ENCODE assay signal across 15 cellular contexts in genomic region chr10:28410420-28411135, GRCh38.
DNase-seq lines count a peak whose midpoint lies in the region; ATAC-seq, FAIRE-seq and TF ChIP-seq lines count a peak whose summit lies in the region.
"Had no signal": no experiment of that assay in that cellular context is flagged by ENCODE, and none has a peak within 500 bp of the region (broad histone marks: within the 10 kb centered on the region; RNA-seq: fewer than 3 reads in every experiment).

No MANE protein-coding gene starts in this region.

- intact Hi-C loops in K562 (cut with micrococcal nuclease): no loop called here
- intact Hi-C loops in breast epithelium (cut with DNase I; ENCODE audit: low total_unique reads): no loop called here

- no peak overlapping the region for H4K8ac ChIP-seq in mesendoderm (ENCODE audit: low read depth, low read length)

- no peaks in the 10 kb centered on the region for H3K79me1 ChIP-seq in mesendoderm (ENCODE audit: low read length)

- H3K27ac ChIP-seq in K562 (ENCODE audit: extremely low read depth, low read depth, low read length) (no peak overlapping the region), mesendoderm (ENCODE audit: low read depth, low read length) (no peak overlapping the region), breast epithelium (no peak overlapping the region)
- H3K27ac ChIP-seq: prostate gland, testis had no signal

- H3K27me3 ChIP-seq in K562 (ENCODE audit: control insufficient read depth in 2 of 2, insufficient read depth in 2 of 2, low read length in 2 of 2): peaks cover 3 to 8% of the 10 kb centered on the region in 2 experiments; a peak in 4 of 5 replicates
- no peaks in the 10 kb centered on the region for H3K27me3 ChIP-seq in mesendoderm (ENCODE audit: insufficient read depth, low read length, poor library complexity)
- no peaks in the 10 kb centered on the region for H3K27me3 ChIP-seq in breast epithelium
- H3K27me3 ChIP-seq: testis had no signal

- H3K4ac ChIP-seq in mesendoderm (ENCODE audit: low read depth, low read length): no peak overlapping the region

- BruUV-seq in K562 (replicated peaks; lab: Mats Ljungman, UMichigan): no TSS peak

- no peak for FAIRE-seq in D721Med (lab: Jason Lieb, UNC)
- FAIRE-seq in K562 (lab: Jason Lieb, UNC): peak; percentile 65

- H3K23ac ChIP-seq in mesendoderm (ENCODE audit: low read length): no peak overlapping the region

- no peak overlapping the region for H3K56ac ChIP-seq in mesendoderm (ENCODE audit: low read length)

- no peak overlapping the region for H2BK120ac ChIP-seq in mesendoderm (ENCODE audit: low read depth, low read length)

- H3K79me2 ChIP-seq in K562 (ENCODE audit: control insufficient read depth, insufficient read depth, low read length) (no peaks in the 10 kb centered on the region), mesendoderm (ENCODE audit: control insufficient read depth, insufficient read depth, low read length) (no peaks in the 10 kb centered on the region)

- H3K9ac ChIP-seq in K562 (ENCODE audit: insufficient read depth in 1 of 2, low read depth in 2 of 2, low read length in 2 of 2) (no peak overlapping the region), mesendoderm (ENCODE audit: low read length) (no peak overlapping the region)

- in situ Hi-C loops in K562 (cut with MboI): no loop called here

- H3K4me2 ChIP-seq in K562 (ENCODE audit: insufficient read depth, low read length) (no peak overlapping the region), mesendoderm (ENCODE audit: low read length) (no peak overlapping the region)

- no peak overlapping the region for H3K18ac ChIP-seq in mesendoderm (ENCODE audit: low read length)

- 0% methylated on average over 4 of the region's 4 CpGs for WGBS in K562 (ENCODE audit: insufficient coverage, low coverage, missing lambda C conversion rate)
- WGBS in mesendoderm (ENCODE audit: extremely low coverage, insufficient coverage, low lambda C conversion rate): no CpG with 5 or more reads among the region's 4 CpGs

- H4K20me1 ChIP-seq in K562 (replicated peaks; ENCODE audit: control insufficient read depth, insufficient read depth, low read length): no peaks in the 10 kb centered on the region

- H3K9me3 ChIP-seq in K562 (replicated peaks; ENCODE audit: control insufficient read depth, insufficient read depth, low read depth, low read length) (no peaks in the 10 kb centered on the region), breast epithelium (peaks cover 0 to 7% of the 10 kb centered on the region in 2 donors)
- H3K9me3 ChIP-seq: prostate gland, testis had no signal

- H2AK5ac ChIP-seq in mesendoderm (ENCODE audit: low read length): no peak overlapping the region

- TF ChIP-seq EP300 in K562 (IDR thresholded peaks at IDR 0.05; ENCODE audit: low read length): no peak

- ATAC-seq in K562 (peak; percentile 59; the same call in 2 of the 3 replicates), HG03432 (IDR thresholded peaks at IDR 0.05; ENCODE audit: unreplicated experiment) (no peak), HG03139 (IDR thresholded peaks at IDR 0.05; ENCODE audit: unreplicated experiment) (no peak)

- H3K4me3 ChIP-seq in K562 (no peak overlapping the region), mesendoderm (ENCODE audit: low read length) (no peak overlapping the region), breast epithelium (no peak overlapping the region)
- H3K4me3 ChIP-seq: prostate gland, testis had no signal

- DNase-seq in D721Med (ENCODE audit: insufficient read length, low spot score): no peak
- DNase-seq in HuH-7 (ENCODE audit: low spot score): peak; percentile 28
- peak in 1 of 4 experiments; percentile 9 for DNase-seq in K562 (ENCODE audit: extremely low read depth in 1 of 4, low spot score in 3 of 4)
- peak; percentile 42 for DNase-seq in mesendoderm
- no peak for DNase-seq in breast epithelium (ENCODE audit: low spot score in 2 of 2)
- DNase-seq in superior temporal gyrus (ENCODE audit: extremely low spot score): no peak
- DNase-seq: activated CD4-positive, alpha-beta T cell treated with anti-CD3 and anti-CD28 coated beads, Interleukin-2, amount 10 ng/mL, durations not matched to agents 7 days and 5 days; activated gamma-delta T cell treated with Interleukin-2 at 50 U/mL for 16 hours; dermis blood vessel endothelial cell; NCI-H2081 treated with DMSO at 0.1 percent for 48 hours; SIG-M5; testis had no signal

- no peaks in the 10 kb centered on the region for H3K36me3 ChIP-seq in K562 (ENCODE audit: control insufficient read depth, insufficient read depth, low read length)
- H3K36me3 ChIP-seq in mesendoderm (ENCODE audit: control insufficient read depth, insufficient read depth, low read length): no peaks in the 10 kb centered on the region
- H3K36me3 ChIP-seq in breast epithelium: no peaks in the 10 kb centered on the region
- H3K36me3 ChIP-seq: prostate gland had no signal

- TF ChIP-seq POLR2A in K562 (conservative IDR thresholded peaks at IDR 0.05) (no peak), breast epithelium (IDR thresholded peaks at IDR 0.05) (no peak)

- H2AFZ ChIP-seq in K562 (ENCODE audit: low read depth, low read length): no peak overlapping the region

- H2BK15ac ChIP-seq in mesendoderm (replicated peaks; ENCODE audit: low read depth): no peak overlapping the region

- H3K4me1 ChIP-seq in K562 (replicated peaks in 1 of 2; ENCODE audit: control insufficient read depth in 2 of 2, insufficient read depth in 2 of 2, low read length in 2 of 2): no peaks in the 10 kb centered on the region; a peak in 1 of 5 replicates
- no peaks in the 10 kb centered on the region for H3K4me1 ChIP-seq in mesendoderm (ENCODE audit: control insufficient read depth, low read depth, low read length)
- H3K4me1 ChIP-seq in breast epithelium: no peaks in the 10 kb centered on the region
- H3K4me1 ChIP-seq: prostate gland, testis had no signal

- no peaks in the 10 kb centered on the region for H3K9me1 ChIP-seq in K562 (ENCODE audit: control insufficient read depth, insufficient read depth, low read length)

- CTCF ChIA-PET in K562 (lab: Yijun Ruan, JAX; ENCODE audit: low intra/inter-chr PET ratio): no interaction called here

- H2BK5ac ChIP-seq in mesendoderm (ENCODE audit: low read length): no peak overlapping the region

- no peak overlapping the region for H4K5ac ChIP-seq in mesendoderm (ENCODE audit: low read length)

- POLR2A ChIA-PET in K562 (lab: Yijun Ruan, JAX): interaction anchor here (1.1 to 1.2 kb wide), 2 partner anchors 9 to 217 kb away, joined by 3 to 4 read pairs; no protein-coding TSS in a partner anchor

- peak; percentile 11 for TF ChIP-seq CTCF in D721Med (IDR thresholded peaks at IDR 0.05; ENCODE audit: insufficient read depth, missing control alignments)
- TF ChIP-seq CTCF in K562 (IDR thresholded peaks at IDR 0.05 in 2 of 3, conservative IDR thresholded peaks at IDR 0.05 in 1 of 3; ENCODE audit: insufficient read depth in 2 of 3, low read depth in 1 of 3, low read length in 3 of 3): peak; percentile 12 to 35 (median 32); a peak in 3 of 6 replicates
- TF ChIP-seq CTCF in breast epithelium (IDR thresholded peaks at IDR 0.05): no peak

- TF ChIP-seq RAD21 in K562 (CRISPR knock-in tag; conservative IDR thresholded peaks at IDR 0.05 in 1 of 2, IDR thresholded peaks at IDR 0.05 in 1 of 2): peak in 1 of 2 experiments; percentile 27; a peak in 1 of 4 replicates

TF ChIP-seq in K562, 482 proteins besides CTCF, POLR2A, EP300 and RAD21 (continues in another document):
- TF ChIP-seq C11orf30 (IDR thresholded peaks at IDR 0.05; ENCODE audit: low read depth) (no peak), ZNF384 (IDR thresholded peaks at IDR 0.05; ENCODE audit: low read depth, low read length) (no peak), ZNF717 (CRISPR knock-in tag; IDR thresholded peaks at IDR 0.05) (no peak), ZNF354B (CRISPR knock-in tag; IDR thresholded peaks at IDR 0.05) (no peak), E2F6 (IDR thresholded peaks at IDR 0.05; ENCODE audit: borderline replicate concordance in 1 of 2, extremely low read depth in 1 of 2, insufficient read depth in 1 of 2, insufficient read length in 1 of 2, low read depth in 1 of 2, low read length in 1 of 2, poor library complexity in 1 of 2, severe bottlenecking in 1 of 2) (no peak), SETDB1 (IDR thresholded peaks at IDR 0.05; ENCODE audit: low read length) (no peak)

Comparison
In these comparisons a context has a peak if more than half of its experiments do, and no peak if none do; other contexts are left out.
1. DNase-seq: peak in HuH-7 (single experiment) and mesendoderm (single experiment); none in D721Med (single experiment), breast epithelium (0 of 2) and superior temporal gyrus (single experiment).
2. CTCF ChIP-seq: peak in D721Med (single experiment) and K562 (3 of 3); none in breast epithelium (0 of 3).